ENCODE assay signal across 1 cellular context in genomic region chr10:21355591-21356011, GRCh38.
TF ChIP-seq lines count a peak whose summit lies in the region.

No MANE protein-coding gene starts in this region.

TF ChIP-seq in GM23338, 12 proteins besides CTCF, POLR2A, EP300 and RAD21 (continued from another document):
- TF ChIP-seq REST (IDR thresholded peaks at IDR 0.05; ENCODE audit: unreplicated experiment) (no peak), POLR2AphosphoS5 (IDR thresholded peaks at IDR 0.05; ENCODE audit: low read depth) (no peak)
